ENCODE assay signal across 32 cellular contexts in genomic region chr19:3533020-3533408, GRCh38. TPM values are rescaled to one million over a fixed set of nuclear protein-coding genes. Genes with fewer than 3 reads are reported as not detected.
"Had no signal": no experiment of that assay in that cellular context is flagged by ENCODE, and none has a peak within 500 bp of the region (broad histone marks: within the 10 kb centered on the region; RNA-seq: fewer than 3 reads in every experiment).

No MANE protein-coding gene starts in this region.

- H3K4me1 Mint-ChIP-seq: activated CD4-positive, alpha-beta T cell treated with anti-CD3 and anti-CD28 coated beads for 36 hours; activated T-helper 17 cell treated with anti-CD3 and anti-CD28 coated beads, Interleukin-2, amount 50 U/mL, for 72 hours; central memory CD8-positive, alpha-beta T cell had no signal

- H3K9me3 Mint-ChIP-seq: activated CD8-positive, alpha-beta T cell treated with anti-CD3 and anti-CD28 coated beads for 36 hours; activated T-cell treated with anti-CD3 and anti-CD28 coated beads, Interleukin-2, amount 50 U/mL, for 4 hours; activated T-helper 17 cell treated with anti-CD3 and anti-CD28 coated beads, Interleukin-2, amount 50 U/mL, for 72 hours; central memory CD8-positive, alpha-beta T cell; effector memory CD8-positive, alpha-beta T cell had no signal

- FAIRE-seq: astrocyte, bronchial epithelial cell, colon had no signal

- H3K4me3 Mint-ChIP-seq: activated CD4-positive, alpha-beta T cell treated with anti-CD3 and anti-CD28 coated beads for 36 hours; activated CD8-positive, alpha-beta T cell treated with anti-CD3 and anti-CD28 coated beads for 36 hours; activated naive CD8-positive, alpha-beta T cell; activated T-cell treated with anti-CD3 and anti-CD28 coated beads, Interleukin-2, amount 50 U/mL, for 4 hours; activated T-helper 17 cell treated with anti-CD3 and anti-CD28 coated beads, Interleukin-2, amount 50 U/mL, for 72 hours; central memory CD8-positive, alpha-beta T cell; effector memory CD8-positive, alpha-beta T cell had no signal

- H3K9me3 ChIP-seq: esophagus muscularis mucosa, gastrocnemius medialis, heart left ventricle had no signal

- H3K4me3 ChIP-seq: esophagus muscularis mucosa, gastrocnemius medialis, heart left ventricle had no signal

- DNase-seq: activated CD4-positive, alpha-beta T cell treated with anti-CD3 and anti-CD28 coated beads for 36 hours; activated CD4-positive, alpha-beta T cell treated with anti-CD3 and anti-CD28 coated beads, Interleukin-2, amount 50 U/mL, for 1 hour; activated CD4-positive, alpha-beta T cell treated with anti-CD3 and anti-CD28 coated beads, Interleukin-2, amount 50 U/mL, for 48 hours; activated CD4-positive, CD25-positive, alpha-beta regulatory T cell; activated CD4-positive, CD25-positive, alpha-beta regulatory T cell treated with anti-CD3 and anti-CD28 coated beads, Interleukin-2, amount 50 U/mL, for 72 hours; activated CD8-positive, alpha-beta memory T cell treated with anti-CD3 and anti-CD28 coated beads for 24 hours; activated CD8-positive, alpha-beta T cell treated with anti-CD3 and anti-CD28 coated beads for 36 hours; activated effector memory CD4-positive, alpha-beta T cell treated with Interleukin-2 at 50 U/mL for 16 hours; activated gamma-delta T cell treated with Interleukin-2 at 50 U/mL for 16 hours; activated naive CD4-positive, alpha-beta T cell treated with anti-CD3 and anti-CD28 coated beads, Interleukin-2, amount 50 U/mL, for 16 hours; activated naive CD4-positive, alpha-beta T cell treated with Interleukin-2 at 50 U/mL for 16 hours; activated T-cell treated with anti-CD3 and anti-CD28 coated beads, Interleukin-2, amount 50 U/mL, for 4 hours; amniotic stem cell; anterior cingulate cortex; brain microvascular endothelial cell; cortex of kidney; dermis blood vessel endothelial cell; effector CD4-positive, alpha-beta T cell; effector memory CD8-positive, alpha-beta T cell; erythroblast; foreskin keratinocyte; gastrocnemius medialis; glutamatergic neuron; heart left ventricle; T-helper 2 cell had no signal

- H3K27me3 Mint-ChIP-seq: activated CD4-positive, alpha-beta T cell treated with anti-CD3 and anti-CD28 coated beads for 36 hours; activated CD8-positive, alpha-beta T cell treated with anti-CD3 and anti-CD28 coated beads for 36 hours; activated naive CD8-positive, alpha-beta T cell; activated T-helper 17 cell treated with anti-CD3 and anti-CD28 coated beads, Interleukin-2, amount 50 U/mL, for 72 hours; central memory CD8-positive, alpha-beta T cell; effector memory CD8-positive, alpha-beta T cell had no signal

- H3K27ac Mint-ChIP-seq: activated CD4-positive, alpha-beta T cell treated with anti-CD3 and anti-CD28 coated beads for 36 hours; activated CD8-positive, alpha-beta T cell treated with anti-CD3 and anti-CD28 coated beads for 36 hours; activated naive CD8-positive, alpha-beta T cell; activated T-helper 17 cell treated with anti-CD3 and anti-CD28 coated beads, Interleukin-2, amount 50 U/mL, for 72 hours had no signal

- H3K27me3 ChIP-seq: brain microvascular endothelial cell, esophagus muscularis mucosa, foreskin keratinocyte, gastrocnemius medialis, heart left ventricle had no signal

- H3K36me3 Mint-ChIP-seq: activated naive CD8-positive, alpha-beta T cell had no signal

- H3K27ac ChIP-seq: brain microvascular endothelial cell, esophagus muscularis mucosa, foreskin keratinocyte, gastrocnemius medialis, heart left ventricle had no signal

- H3K4me1 ChIP-seq: foreskin keratinocyte, gastrocnemius medialis had no signal

RNA-seq across cellular contexts. Expression of gene TEKTIP1, which starts 6.0 kb away (rescaled TPM):
- total RNA-seq: bronchial epithelial cell, dermis blood vessel endothelial cell, esophagus muscularis mucosa, foreskin keratinocyte, gastrocnemius medialis had no signal
- polyA plus RNA-seq: foreskin keratinocyte, heart left ventricle had no signal
